Comparison of ENCODE assay signal across 8 cellular contexts in the genomic region with DNA sequence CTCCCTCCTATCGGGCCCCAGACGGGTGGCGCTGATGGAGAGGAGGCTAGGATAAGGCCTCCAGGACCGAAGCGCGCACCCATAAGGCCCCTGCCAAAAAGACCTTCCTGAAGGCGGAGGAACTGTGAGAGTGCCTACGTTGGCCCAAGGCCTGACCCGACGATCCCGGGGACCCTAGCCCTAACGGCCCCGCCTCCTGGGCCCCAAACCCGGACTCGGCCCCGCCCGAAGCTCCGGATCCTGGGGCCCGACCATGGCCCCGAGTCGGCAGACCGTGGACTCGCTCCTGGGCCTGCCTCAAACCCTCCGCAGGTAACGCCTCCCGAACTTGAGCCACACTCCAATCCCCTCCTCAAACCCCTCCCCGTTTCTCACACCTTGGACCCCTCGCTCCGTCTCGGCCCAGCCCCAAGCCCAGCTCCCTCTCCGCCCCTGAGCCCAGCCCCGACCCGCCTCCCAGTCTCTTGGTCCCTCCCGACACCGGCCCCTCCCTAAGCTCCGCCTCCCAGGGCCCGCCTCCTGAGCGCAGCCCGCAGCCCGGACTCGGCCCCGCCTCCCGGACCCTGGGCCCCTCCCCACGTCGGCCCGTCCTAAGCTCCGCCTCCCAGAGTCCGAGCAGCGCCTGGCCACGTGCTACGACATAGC. TPM values are rescaled to one million over a fixed set of nuclear protein-coding genes. Genes with fewer than 3 reads are reported as not detected.
DNase-seq lines count a peak whose midpoint lies in the region; ATAC-seq and TF ChIP-seq lines count a peak whose summit lies in the region.
"Not testable (repeated sequence)": the region's sequence is repeated elsewhere in the genome, so short reads cannot be mapped to it uniquely, and the experiment has no call there.

No MANE protein-coding gene starts in this region.

- DNase-seq in D341Med (ENCODE audit: low spot score) (peak; percentile 68), HuH-7 (ENCODE audit: low spot score) (peak; percentile 54), RPMI7951 (ENCODE audit: low read depth) (peak; percentile 77), astrocyte of the hippocampus (ENCODE audit: low read depth, low spot score) (peak; percentile 88), foreskin keratinocyte (peak; percentile 53 to 81), substantia nigra (lab: John Stamatoyannopoulos, UW) (peak in 15 of 49 donors; percentile 42 to 99 (median 97))

- not testable (repeated sequence) for H3K4me1 ChIP-seq in foreskin keratinocyte; muscle layer of colon (ENCODE audit: insufficient read depth, low read length)

- not testable (repeated sequence) for TF ChIP-seq CTCF in foreskin keratinocyte (conservative IDR thresholded peaks at IDR 0.05)

- H3K9ac ChIP-seq in muscle layer of colon (ENCODE audit: low read length): peak overlapping the region; percentile 57

- H3K36me3 ChIP-seq in muscle layer of colon (ENCODE audit: insufficient read depth, low read length): not testable (repeated sequence)

- ATAC-seq in GM21619 (IDR thresholded peaks at IDR 0.05; ENCODE audit: unreplicated experiment): peak; percentile 26
- not testable (repeated sequence) for ATAC-seq in foreskin keratinocyte

- H3K27ac ChIP-seq in foreskin keratinocyte; muscle layer of colon (ENCODE audit: low read depth, low read length): not testable (repeated sequence)
- peak overlapping the region; percentile 58 for H3K27ac ChIP-seq in substantia nigra (ENCODE audit: low read depth, low read length, poor library complexity, severe bottlenecking)

- peak overlapping the region; percentile 45 to 70 for H3K4me3 ChIP-seq in muscle layer of colon (ENCODE audit: low read depth in 1 of 2, low read length in 2 of 2)

- not testable (repeated sequence) for H3K27me3 ChIP-seq in foreskin keratinocyte; muscle layer of colon (ENCODE audit: control insufficient read depth in 1 of 2, insufficient read depth in 2 of 2, low read length in 2 of 2)

- H3K9me3 ChIP-seq in muscle layer of colon (ENCODE audit: low read length): not testable (repeated sequence)

RNA-seq across cellular contexts. Expression of gene DEFB108B, which starts 46.5 kb away (rescaled TPM):
- not detected in 2 replicates for total RNA-seq in RPMI7951 (2014; rRNA removed; shearing (Covaris generic))
- not detected in 2 replicates for total RNA-seq in foreskin keratinocyte
- not detected in 2 replicates for polyA plus RNA-seq in foreskin keratinocyte
